23 cellular contexts compared by ENCODE assay signal in genomic region chr4:142121951-142122350, GRCh38.
DNase-seq lines count a peak whose midpoint lies in the region; ATAC-seq and TF ChIP-seq lines count a peak whose summit lies in the region.
"Had no signal": no experiment of that assay in that cellular context is flagged by ENCODE, and none has a peak within 500 bp of the region (broad histone marks: within the 10 kb centered on the region; RNA-seq: fewer than 3 reads in every experiment).

No MANE protein-coding gene starts in this region.

- H3K4me1 ChIP-seq in right cardiac atrium (ENCODE audit: control insufficient read depth, insufficient read depth, low read length), result no peaks in the 10 kb centered on the region
- H3K4me1 ChIP-seq: HAP-1, SJCRH30 had no signal

- H3K4me3 ChIP-seq in right cardiac atrium (ENCODE audit: low read length) (no peak overlapping the region), fibroblast of the aortic adventitia (ENCODE audit: low read depth, low read length) (no peak overlapping the region)
- H3K4me3 ChIP-seq: A549, HAP-1, MG63, PC-9, SJCRH30 had no signal

- H3K9me3 ChIP-seq in right cardiac atrium (ENCODE audit: control insufficient read depth, low read length), result no peaks in the 10 kb centered on the region
- H3K9me3 ChIP-seq: A549, HAP-1, MG63, SJCRH30 had no signal

- no peak overlapping the region for H3K27ac ChIP-seq in right cardiac atrium (ENCODE audit: low read length)
- H3K27ac ChIP-seq: A549, HL-60, PC-9, SJCRH30 had no signal

- DNase-seq in right cardiac atrium, result peak in 1 of 3 donors; percentile 9
- DNase-seq in Right ventricle myocardium inferior (ENCODE audit: missing footprints), result no peak
- peak; percentile 30 for DNase-seq in fibroblast of the aortic adventitia (ENCODE audit: low read depth)
- DNase-seq in globus pallidus (ENCODE audit: low spot score), result no peak
- DNase-seq in NCI-H2196 treated with DMSO at 0.1 percent for 48 hours (lab: John Stamatoyannopoulos, UW; ENCODE audit: unreplicated experiment), result no peak
- DNase-seq: C1 segment of cervical spinal cord, DMS79 treated with DMSO at 0.1 percent for 48 hours, IMR-90, Karpas-422, MG63, NCI-H1048, NCI-H1436, NCI-H1930, NCI-H345, NCI-H524 treated with DMSO at 0.1 percent for 48 hours, PC-9, SJCRH30 had no signal

- WGBS in right cardiac atrium, result 53% methylated on average over 5 of the region's 5 CpGs

- H3K27me3 ChIP-seq in right cardiac atrium (ENCODE audit: control insufficient read depth, insufficient read depth), result no peaks in the 10 kb centered on the region
- H3K27me3 ChIP-seq: MG63, SJCRH30 had no signal

- TF ChIP-seq CTCF in fibroblast of the aortic adventitia (IDR thresholded peaks at IDR 0.05; ENCODE audit: insufficient read depth, low read length), result no peak

- ATAC-seq in right cardiac atrium (peak; percentile 57 to 70), Right ventricle myocardium inferior (no peak), SK-N-SH treated with all-trans-retinoic acid at 6 μM for 48 hours (peak; percentile 73), GM19455 (IDR thresholded peaks at IDR 0.05; ENCODE audit: unreplicated experiment) (no peak), GM19328 (IDR thresholded peaks at IDR 0.05; ENCODE audit: unreplicated experiment) (no peak)
- ATAC-seq: A549 had no signal

- intact Hi-C loops in right cardiac atrium (cut with DNase I) (loop anchor here in 2 of 4 donors (10.0 kb wide), 3 partner anchors 233 to 723 kb away; partner anchors contain the start of gene INPP4B (in 1 of the 2)), Right ventricle myocardium inferior (cut with DNase I) (loop anchor here (5.0 kb wide), 1 partner anchor 230 kb away; no protein-coding TSS in a partner anchor)

TF ChIP-seq in SK-N-SH treated with all-trans-retinoic acid at 6 μM for 48 hours, 23 proteins besides CTCF, POLR2A, EP300 and RAD21:
- no peak for TF ChIP-seq ZNF8 (CRISPR knock-in tag; IDR thresholded peaks at IDR 0.05)
- TF ChIP-seq TSHZ2 (CRISPR knock-in tag; IDR thresholded peaks at IDR 0.05), result no peak
- no peak for TF ChIP-seq BACH2 (CRISPR knock-in tag; IDR thresholded peaks at IDR 0.05; ENCODE audit: borderline replicate concordance)

Comparison
In these comparisons a context has a peak if more than half of its experiments do, and no peak if none do; other contexts are left out.
1. ATAC-seq: peak in right cardiac atrium (2 of 2) and SK-N-SH treated with all-trans-retinoic acid at 6 μM for 48 hours (single experiment); none in Right ventricle myocardium inferior (single experiment), GM19455 (single experiment) and GM19328 (single experiment).